In genomic region chr1:48581256-48581655, GRCh38 we compare ENCODE assay signal across 25 cellular contexts.
"Had no signal": no experiment of that assay in that cellular context is flagged by ENCODE, and none has a peak within 500 bp of the region (broad histone marks: within the 10 kb centered on the region; RNA-seq: fewer than 3 reads in every experiment).

No MANE protein-coding gene starts in this region.

- H3K4me1 ChIP-seq: esophagus squamous epithelium, left lung, right lobe of liver, transverse colon, upper lobe of right lung, uterus had no signal

- H3K4me3 ChIP-seq: esophagus squamous epithelium, left lung, ovary, right lobe of liver, suprapubic skin, transverse colon, upper lobe of right lung, uterus had no signal

- H3K4me1 Mint-ChIP-seq: naive thymus-derived CD8-positive, alpha-beta T cell had no signal

- H3K4me3 Mint-ChIP-seq: effector memory CD8-positive, alpha-beta T cell; naive thymus-derived CD8-positive, alpha-beta T cell; stimulated activated naive B cell treated with anti-CD40 and anti-IgM and Interleukin-4, amounts not matched to agents 10 μg/mL and 1 μg/mL and 100 μg/mL, for 72 hours; stimulated activated naive CD8-positive, alpha-beta T cell treated with anti-CD3 and anti-CD28 coated beads, Interleukin-15, Interleukin-2, amounts not matched to agents 100 ng/mL and 50 ng/mL, for 24 hours had no signal

- H3K9me3 ChIP-seq: esophagus squamous epithelium, left lung, ovary, right lobe of liver, suprapubic skin, transverse colon, upper lobe of right lung, uterus had no signal

- H3K36me3 ChIP-seq: esophagus squamous epithelium, left lung, ovary, right lobe of liver, suprapubic skin, transverse colon, upper lobe of right lung, uterus had no signal

- DNase-seq: cortex of kidney; effector memory CD8-positive, alpha-beta T cell; erythroblast; esophagus squamous epithelium; hypothalamus; kidney; left lung; mesenchymal stem cell; midbrain; naive thymus-derived CD8-positive, alpha-beta T cell; occipital lobe; ovary; retina; right lobe of liver; small intestine; stimulated activated CD4-positive, alpha-beta T cell treated with anti-CD3 and anti-CD28 coated beads, Interleukin-15, amount 100 ng/mL, for 24 hours; stimulated activated CD4-positive, alpha-beta T cell treated with anti-CD3 and anti-CD28 coated beads, Interleukin-2, amount 100 ng/mL, for 48 hours; stimulated activated naive B cell treated with anti-CD40 and anti-IgM and Interleukin-4, amounts not matched to agents 10 μg/mL and 1 μg/mL and 100 μg/mL, for 72 hours; transverse colon; upper lobe of right lung; uterus had no signal

- H3K27me3 ChIP-seq: left lung, ovary, right lobe of liver, transverse colon, upper lobe of right lung, uterus had no signal

- H3K27ac ChIP-seq: esophagus squamous epithelium, left lung, ovary, right lobe of liver, suprapubic skin, transverse colon, upper lobe of right lung, uterus had no signal

- ATAC-seq: effector memory CD8-positive, alpha-beta T cell; left lung; naive thymus-derived CD8-positive, alpha-beta T cell; right lobe of liver; stimulated activated naive B cell treated with anti-CD40 and anti-IgM and Interleukin-4, amounts not matched to agents 10 μg/mL and 1 μg/mL and 100 μg/mL, for 72 hours; upper lobe of right lung had no signal

- H3K27ac Mint-ChIP-seq: effector memory CD8-positive, alpha-beta T cell; naive thymus-derived CD8-positive, alpha-beta T cell; stimulated activated naive B cell treated with anti-CD40 and anti-IgM and Interleukin-4, amounts not matched to agents 10 μg/mL and 1 μg/mL and 100 μg/mL, for 72 hours; stimulated activated naive CD8-positive, alpha-beta T cell treated with anti-CD3 and anti-CD28 coated beads, Interleukin-15, Interleukin-2, amounts not matched to agents 100 ng/mL and 50 ng/mL, for 24 hours had no signal

- H3K36me3 Mint-ChIP-seq: naive thymus-derived CD8-positive, alpha-beta T cell; stimulated activated naive B cell treated with anti-CD40 and anti-IgM and Interleukin-4, amounts not matched to agents 10 μg/mL and 1 μg/mL and 100 μg/mL, for 72 hours had no signal

- H3K9me3 Mint-ChIP-seq: effector memory CD8-positive, alpha-beta T cell; naive thymus-derived CD8-positive, alpha-beta T cell; stimulated activated naive B cell treated with anti-CD40 and anti-IgM and Interleukin-4, amounts not matched to agents 10 μg/mL and 1 μg/mL and 100 μg/mL, for 72 hours; stimulated activated naive CD8-positive, alpha-beta T cell treated with anti-CD3 and anti-CD28 coated beads, Interleukin-15, Interleukin-2, amounts not matched to agents 100 ng/mL and 50 ng/mL, for 24 hours had no signal

- FAIRE-seq: endometrium, frontal cortex, kidney, small intestine had no signal
